In genomic region chr3:131348911-131349310, GRCh38 we compare ENCODE assay signal across 20 cellular contexts.
"Had no signal": no experiment of that assay in that cellular context is flagged by ENCODE, and none has a peak within 500 bp of the region (broad histone marks: within the 10 kb centered on the region; RNA-seq: fewer than 3 reads in every experiment).

No MANE protein-coding gene starts in this region.

- H3K9me3 ChIP-seq: neutrophil, ovary, prostate gland, right atrium auricular region, testis, vagina had no signal

- H3K4me3 ChIP-seq: body of pancreas, dorsolateral prefrontal cortex, ovary, prostate gland, right atrium auricular region, spleen, testis, vagina had no signal

- H3K27me3 ChIP-seq: body of pancreas, dorsolateral prefrontal cortex, neutrophil, ovary, right atrium auricular region, spleen, testis, vagina had no signal

- H3K27ac ChIP-seq: body of pancreas, dorsolateral prefrontal cortex, neutrophil, ovary, prostate gland, spleen, testis, vagina had no signal

- ATAC-seq: activated CD8-positive, alpha-beta memory T cell treated with anti-CD3 and anti-CD28 coated beads, Interleukin-2, amount 10 ng/mL, durations not matched to agents 7 days and 5 days; body of pancreas; effector memory CD8-positive, alpha-beta T cell had no signal

- H3K4me1 ChIP-seq: prostate gland, testis, vagina had no signal

- H3K36me3 ChIP-seq: neutrophil, ovary, prostate gland, right atrium auricular region, spleen, vagina had no signal

- DNase-seq: activated CD4-positive, alpha-beta memory T cell treated with anti-CD3 and anti-CD28 coated beads, Interleukin-2, amount 10 ng/mL, durations not matched to agents 7 days and 5 days; activated CD4-positive, alpha-beta T cell treated with anti-CD3 and anti-CD28 coated beads, Interleukin-2, amount 10 ng/mL, durations not matched to agents 24 days and 14 days; activated CD8-positive, alpha-beta memory T cell treated with anti-CD3 and anti-CD28 coated beads, Interleukin-2, amount 10 ng/mL, durations not matched to agents 7 days and 5 days; activated gamma-delta T cell; activated T-cell treated with anti-CD3 and anti-CD28 coated beads for 4 hours; anterior cingulate cortex; body of pancreas; dorsolateral prefrontal cortex; effector memory CD8-positive, alpha-beta T cell; hippocampal formation; mesenchymal stem cell; ovary; spleen; stimulated activated CD4-positive, alpha-beta T cell treated with anti-CD3 and anti-CD28 coated beads, Interleukin-4, amount 100 ng/mL, for 1 hour; stimulated activated naive CD4-positive, alpha-beta T cell; testis had no signal
